ENCODE assay signal across 31 cellular contexts in the genomic region with DNA sequence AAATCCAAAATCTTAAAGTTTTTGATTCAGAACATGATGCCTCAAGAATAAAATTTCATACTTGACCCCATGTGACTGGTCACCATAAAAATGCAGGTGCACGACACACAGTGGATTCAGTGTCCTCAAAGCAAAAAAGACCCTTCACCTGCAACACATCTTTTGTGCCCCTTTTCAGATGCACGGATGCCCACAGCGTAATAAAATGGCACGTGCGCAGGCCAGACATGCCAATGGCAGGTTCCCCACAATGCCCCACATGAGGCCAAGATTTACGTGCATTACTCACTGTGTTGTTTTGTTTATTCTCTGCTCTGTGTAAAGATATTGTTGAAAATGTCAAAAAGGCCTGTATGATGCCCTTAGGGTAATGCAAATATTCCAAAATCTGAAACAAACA. TPM values are rescaled to one million over a fixed set of nuclear protein-coding genes. Genes with fewer than 3 reads are reported as not detected.
"Had no signal": no experiment of that assay in that cellular context is flagged by ENCODE, and none has a peak within 500 bp of the region (broad histone marks: within the 10 kb centered on the region; RNA-seq: fewer than 3 reads in every experiment).

No MANE protein-coding gene starts in this region.

- H3K4me3 Mint-ChIP-seq: stimulated activated effector memory CD8-positive, alpha-beta T cell treated with anti-CD3 and anti-CD28 coated beads, Interleukin-12 subunit alpha, Interleukin-12 subunit beta, amount 100 ng/mL, for 72 hours; stimulated activated memory B cell treated with anti-CD40 and anti-IgM and Interleukin-4, amounts not matched to agents 10 μg/mL and 1 μg/mL and 100 μg/mL, for 72 hours; stimulated activated naive B cell treated with anti-CD40 and anti-IgM and Interleukin-4, amounts not matched to agents 10 μg/mL and 1 μg/mL and 100 μg/mL, for 72 hours; stimulated activated naive CD8-positive, alpha-beta T cell treated with anti-CD3 and anti-CD28 coated beads, Interleukin-15, amount 100 ng/mL, for 72 hours; stimulated activated naive CD8-positive, alpha-beta T cell treated with anti-CD3 and anti-CD28 coated beads, Interleukin-15, Interleukin-2, amounts not matched to agents 100 ng/mL and 50 ng/mL, for 24 hours; type B pancreatic cell had no signal

- ATAC-seq: stimulated activated effector memory CD8-positive, alpha-beta T cell treated with anti-CD3 and anti-CD28 coated beads, Interleukin-12 subunit alpha, Interleukin-12 subunit beta, amount 100 ng/mL, for 72 hours; stimulated activated naive B cell treated with anti-CD40 and anti-IgM and Interleukin-4, amounts not matched to agents 10 μg/mL and 1 μg/mL and 100 μg/mL, for 72 hours; stimulated activated naive CD8-positive, alpha-beta T cell treated with anti-CD3 and anti-CD28 coated beads, Interleukin-15, amount 100 ng/mL, for 72 hours; stimulated activated naive CD8-positive, alpha-beta T cell treated with anti-CD3 and anti-CD28 coated beads, Interleukin-15, Interleukin-2, amounts not matched to agents 100 U/mL and 50 U/mL, for 24 hours had no signal

- H3K4me1 Mint-ChIP-seq: stimulated activated effector memory CD8-positive, alpha-beta T cell treated with anti-CD3 and anti-CD28 coated beads, Interleukin-12 subunit alpha, Interleukin-12 subunit beta, amount 100 ng/mL, for 72 hours; stimulated activated naive CD8-positive, alpha-beta T cell treated with anti-CD3 and anti-CD28 coated beads, Interleukin-15, amount 100 ng/mL, for 72 hours had no signal

- H3K27ac ChIP-seq: stomach, suprapubic skin, testis, thoracic aorta, thyroid gland, tibial artery, tibial nerve, transverse colon, uterus, vagina had no signal

- H3K36me3 Mint-ChIP-seq: stimulated activated effector memory CD8-positive, alpha-beta T cell treated with anti-CD3 and anti-CD28 coated beads, Interleukin-12 subunit alpha, Interleukin-12 subunit beta, amount 100 ng/mL, for 72 hours; stimulated activated memory B cell treated with anti-CD40 and anti-IgM and Interleukin-4, amounts not matched to agents 10 μg/mL and 1 μg/mL and 100 μg/mL, for 72 hours; stimulated activated naive B cell treated with anti-CD40 and anti-IgM and Interleukin-4, amounts not matched to agents 10 μg/mL and 1 μg/mL and 100 μg/mL, for 72 hours; type B pancreatic cell had no signal

- H3K4me3 ChIP-seq: suprapubic skin, testis, thoracic aorta, thyroid gland, tibial artery, tibial nerve, transverse colon, uterus, vagina had no signal

- H3K27ac Mint-ChIP-seq: stimulated activated effector memory CD8-positive, alpha-beta T cell treated with anti-CD3 and anti-CD28 coated beads, Interleukin-12 subunit alpha, Interleukin-12 subunit beta, amount 100 ng/mL, for 72 hours; stimulated activated memory B cell treated with anti-CD40 and anti-IgM and Interleukin-4, amounts not matched to agents 10 μg/mL and 1 μg/mL and 100 μg/mL, for 72 hours; stimulated activated naive B cell treated with anti-CD40 and anti-IgM and Interleukin-4, amounts not matched to agents 10 μg/mL and 1 μg/mL and 100 μg/mL, for 72 hours; stimulated activated naive CD8-positive, alpha-beta T cell treated with anti-CD3 and anti-CD28 coated beads, Interleukin-15, amount 100 ng/mL, for 72 hours; stimulated activated naive CD8-positive, alpha-beta T cell treated with anti-CD3 and anti-CD28 coated beads, Interleukin-15, Interleukin-2, amounts not matched to agents 100 ng/mL and 50 ng/mL, for 24 hours; type B pancreatic cell had no signal

- DNase-seq: stimulated activated CD4-positive, alpha-beta T cell treated with anti-CD3 and anti-CD28 coated beads, Interleukin-2, amount 100 ng/mL, for 24 hours; stimulated activated CD4-positive, alpha-beta T cell treated with anti-CD3 and anti-CD28 coated beads, Interleukin-2, amount 100 ng/mL, for 48 hours; stimulated activated CD4-positive, alpha-beta T cell treated with anti-CD3 and anti-CD28 coated beads, Interleukin-4, amount 100 ng/mL, for 1 hour; stimulated activated CD4-positive, alpha-beta T cell treated with anti-CD3 and anti-CD28 coated beads, Interleukin-4, amount 100 ng/mL, for 24 hours; stimulated activated CD4-positive, alpha-beta T cell treated with anti-CD3 and anti-CD28 coated beads, Interleukin-4, amount 100 ng/mL, for 4 hours; stimulated activated CD8-positive, alpha-beta memory T cell treated with anti-CD3 and anti-CD28 coated beads, Interleukin-4, amount 100 ng/mL, for 48 hours; stimulated activated naive B cell treated with anti-CD40 and anti-IgM and Interleukin-4, amounts not matched to agents 10 μg/mL and 1 μg/mL and 100 μg/mL, for 72 hours; stimulated activated naive CD4-positive, alpha-beta T cell; stimulated activated naive CD4-positive, alpha-beta T cell treated with Interleukin-2 at 50 U/mL for 16 hours; stimulated activated naive CD8-positive, alpha-beta T cell treated with anti-CD3 and anti-CD28 coated beads, Interleukin-15, amount 100 ng/mL, for 72 hours; stimulated activated naive CD8-positive, alpha-beta T cell treated with anti-CD3 and anti-CD28 coated beads, Interleukin-15, Interleukin-2, amounts not matched to agents 100 U/mL and 50 U/mL, for 24 hours; stomach; substantia nigra; testis; thyroid gland; tibial artery; transverse colon; upper lobe of left lung; uterus had no signal

- H3K27me3 ChIP-seq: stomach, suprapubic skin, testis, thyroid gland, tibial artery, tibial nerve, transverse colon, upper lobe of left lung, uterus, vagina had no signal

- H3K4me1 ChIP-seq: suprapubic skin, testis, thyroid gland, tibial artery, transverse colon, uterus, vagina had no signal

- H3K27me3 Mint-ChIP-seq: stimulated activated memory B cell treated with anti-CD40 and anti-IgM and Interleukin-4, amounts not matched to agents 10 μg/mL and 1 μg/mL and 100 μg/mL, for 72 hours; stimulated activated naive CD8-positive, alpha-beta T cell treated with anti-CD3 and anti-CD28 coated beads, Interleukin-15, amount 100 ng/mL, for 72 hours; stimulated activated naive CD8-positive, alpha-beta T cell treated with anti-CD3 and anti-CD28 coated beads, Interleukin-15, Interleukin-2, amounts not matched to agents 100 ng/mL and 50 ng/mL, for 24 hours; type B pancreatic cell had no signal

- H3K9me3 Mint-ChIP-seq: stimulated activated effector memory CD8-positive, alpha-beta T cell treated with anti-CD3 and anti-CD28 coated beads, Interleukin-12 subunit alpha, Interleukin-12 subunit beta, amount 100 ng/mL, for 72 hours; stimulated activated memory B cell treated with anti-CD40 and anti-IgM and Interleukin-4, amounts not matched to agents 10 μg/mL and 1 μg/mL and 100 μg/mL, for 72 hours; stimulated activated naive B cell treated with anti-CD40 and anti-IgM and Interleukin-4, amounts not matched to agents 10 μg/mL and 1 μg/mL and 100 μg/mL, for 72 hours; stimulated activated naive CD8-positive, alpha-beta T cell treated with anti-CD3 and anti-CD28 coated beads, Interleukin-15, amount 100 ng/mL, for 72 hours; stimulated activated naive CD8-positive, alpha-beta T cell treated with anti-CD3 and anti-CD28 coated beads, Interleukin-15, Interleukin-2, amounts not matched to agents 100 ng/mL and 50 ng/mL, for 24 hours; type B pancreatic cell had no signal

- H3K9me3 ChIP-seq: stomach, suprapubic skin, testis, thoracic aorta, thyroid gland, tibial artery, tibial nerve, transverse colon, upper lobe of left lung, uterus, vagina had no signal

- H3K36me3 ChIP-seq: stomach, suprapubic skin, thoracic aorta, thyroid gland, tibial artery, tibial nerve, transverse colon, upper lobe of left lung, uterus, vagina had no signal

RNA-seq across cellular contexts. Expression of gene KCNA10, which starts 9.3 kb away (rescaled TPM):
- total RNA-seq: subcutaneous adipose tissue, suprapubic skin, temporal lobe, thoracic aorta, thyroid gland, tibial nerve, transverse colon, upper lobe of left lung, ureter, urinary bladder, uterus, vagina had no signal
- polyA plus RNA-seq: urinary bladder had no signal

RNA-seq across cellular contexts. Expression of gene PROK1, which starts 58.7 kb away (rescaled TPM):
- total RNA-seq: stomach, transverse colon, urinary bladder had no signal
